ENCODE assay signal across 8 cellular contexts in the genomic region with DNA sequence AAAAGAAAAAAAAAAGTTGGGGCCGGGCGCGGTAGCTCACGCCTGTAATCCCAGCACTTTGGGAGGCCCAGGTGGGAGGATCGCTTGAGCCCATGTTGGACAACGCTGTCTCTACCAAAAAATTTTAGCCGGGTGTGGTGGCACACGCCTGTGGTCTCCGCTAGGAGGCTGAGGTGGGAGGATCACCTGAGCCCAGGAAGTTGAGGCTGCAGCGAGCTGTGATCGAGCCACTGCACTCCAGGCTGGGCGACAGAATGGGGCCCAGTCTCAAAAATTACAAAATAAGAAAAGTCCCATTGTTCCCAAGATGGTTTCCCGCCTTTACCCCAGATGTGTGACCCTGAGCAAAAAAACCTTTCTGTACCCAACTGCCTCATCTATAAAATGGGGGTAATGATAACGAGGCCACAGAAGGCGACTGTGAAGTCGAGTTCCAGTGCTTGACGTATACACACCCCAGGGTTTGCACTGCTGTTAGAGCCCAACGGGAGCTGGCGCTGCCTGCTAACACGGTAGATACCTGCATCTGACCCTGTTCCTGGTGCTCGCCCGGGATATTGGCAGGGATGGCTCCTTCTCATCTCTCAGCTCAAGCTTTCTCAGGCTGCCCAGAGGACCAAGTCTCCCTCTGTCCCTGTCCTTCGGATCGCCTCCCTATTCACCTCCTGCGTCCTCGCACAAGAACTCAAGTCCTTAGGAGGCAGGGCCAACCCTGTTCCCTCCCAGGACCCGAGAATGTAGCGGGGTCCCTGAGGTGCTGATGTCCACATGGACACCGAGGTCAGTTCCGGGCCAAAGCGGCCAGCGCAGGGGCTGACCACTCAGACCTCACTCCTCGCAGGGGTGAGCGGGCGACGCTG. TPM values are rescaled to one million over a fixed set of nuclear protein-coding genes. Genes with fewer than 3 reads are reported as not detected.
A peak's percentile ranks its signal among the peaks of the same experiment; 100 is the strongest.
DNase-seq lines count a peak whose midpoint lies in the region; ATAC-seq and TF ChIP-seq lines count a peak whose summit lies in the region.

No MANE protein-coding gene starts in this region.

- H3K4me3 Mint-ChIP-seq in IgD-negative memory B cell: peak overlapping the region; percentile 92 to 98 (median 96)

- peak overlapping the region; percentile 100 for H3K27ac ChIP-seq in angular gyrus (ENCODE audit: low read depth, low read length)
- H3K27ac ChIP-seq in substantia nigra (ENCODE audit: low read depth, low read length, poor library complexity, severe bottlenecking): peak overlapping the region; percentile 100

- no peaks in the 10 kb centered on the region for H3K9me3 Mint-ChIP-seq in IgD-negative memory B cell

- peak overlapping the region; percentile 98 to 99 (median 98) for H3K27ac Mint-ChIP-seq in IgD-negative memory B cell

- peak overlapping the region; percentile 98 for H3K4me3 ChIP-seq in kidney epithelial cell (ENCODE audit: low read depth, low read length)

- no peak for TF ChIP-seq CTCF in kidney epithelial cell (IDR thresholded peaks at IDR 0.05; ENCODE audit: insufficient read depth, low read length, poor library complexity, severe bottlenecking)

- DNase-seq in GM03348 (ENCODE audit: low spot score) (peak; percentile 84), kidney epithelial cell (ENCODE audit: low read depth) (no peak), substantia nigra (lab: John Stamatoyannopoulos, UW) (peak in 2 of 49 donors; percentile 82 to 90), NCI-H1092 (lab: John Stamatoyannopoulos, UW) (no peak), NCI-H2029 treated with DMSO at 0.1 percent for 48 hours (lab: John Stamatoyannopoulos, UW) (no peak)

- ATAC-seq in GM19324 (IDR thresholded peaks at IDR 0.05; ENCODE audit: low FRiP score, unreplicated experiment): no peak

- no peaks in the 10 kb centered on the region for H3K36me3 Mint-ChIP-seq in IgD-negative memory B cell

- H3K4me1 Mint-ChIP-seq in IgD-negative memory B cell: peaks cover 16 to 22% (median 16%) of the 10 kb centered on the region in 3 donors

- no peaks in the 10 kb centered on the region for H3K27me3 Mint-ChIP-seq in IgD-negative memory B cell

- peaks cover 8% of the 10 kb centered on the region for H3K36me3 ChIP-seq in kidney epithelial cell (ENCODE audit: control insufficient read depth, insufficient read depth, low read length)

- no peaks in the 10 kb centered on the region for H3K27me3 ChIP-seq in kidney epithelial cell (ENCODE audit: control insufficient read depth, insufficient read depth, low read length)

RNA-seq across cellular contexts. Expression of a gene that starts 1.1 kb away (rescaled TPM):
- 4,588 TPM for polyA plus RNA-seq in IgD-negative memory B cell
- total RNA-seq in kidney epithelial cell: 708 and 1,183 TPM in 2 replicates

RNA-seq across cellular contexts. Expression of a gene that starts 3.6 kb away (rescaled TPM):
- polyA plus RNA-seq in IgD-negative memory B cell: 6.4 TPM
- 31.1 and 36.2 TPM in 2 replicates for total RNA-seq in kidney epithelial cell

RNA-seq across cellular contexts. Expression of a gene that starts 10.1 kb away (rescaled TPM):
- polyA plus RNA-seq in IgD-negative memory B cell: 51.1 TPM
- 27.5 and 46.0 TPM in 2 replicates for total RNA-seq in kidney epithelial cell

RNA-seq across cellular contexts. Expression of a gene that starts 10.6 kb away (rescaled TPM):
- polyA plus RNA-seq in IgD-negative memory B cell: 9.5 TPM
- 17.1 and 19.8 TPM in 2 replicates for total RNA-seq in kidney epithelial cell

RNA-seq across cellular contexts. Expression of a gene that starts 18.8 kb away (rescaled TPM):
- polyA plus RNA-seq in IgD-negative memory B cell: 0.99 TPM
- 0.25 TPM in 1 of 2 replicates, not detected in the other for total RNA-seq in kidney epithelial cell
